9 cellular contexts compared by ENCODE assay signal in genomic region chrX:115894087-115894486, GRCh38.
DNase-seq lines count a peak whose midpoint lies in the region; ATAC-seq and TF ChIP-seq lines count a peak whose summit lies in the region.
"Had no signal": no experiment of that assay in that cellular context is flagged by ENCODE, and none has a peak within 500 bp of the region (broad histone marks: within the 10 kb centered on the region; RNA-seq: fewer than 3 reads in every experiment).

No MANE protein-coding gene starts in this region.

- ATAC-seq in GM21528 (IDR thresholded peaks at IDR 0.05; ENCODE audit: low FRiP score, unreplicated experiment) (peak; percentile 41), gastroesophageal sphincter (peak; percentile 30), gastrocnemius medialis (no peak)
- ATAC-seq: naive thymus-derived CD4-positive, alpha-beta T cell had no signal

- no peaks in the 10 kb centered on the region for H3K27me3 ChIP-seq in gastroesophageal sphincter
- H3K27me3 ChIP-seq in gastrocnemius medialis = no peaks in the 10 kb centered on the region

- H3K9me3 Mint-ChIP-seq in activated CD4-positive, alpha-beta memory T cell treated with anti-CD3 and anti-CD28 coated beads for 36 hours = peaks cover 7% of the 10 kb centered on the region

- H3K27ac ChIP-seq in C4-2B (no peak overlapping the region), gastroesophageal sphincter (no peak overlapping the region), gastrocnemius medialis (no peak overlapping the region), RWPE1 (no peak overlapping the region)

- H3K4me1 ChIP-seq in gastroesophageal sphincter (peaks cover 0 to 8% (median 0%) of the 10 kb centered on the region in 3 donors), gastrocnemius medialis (no peaks in the 10 kb centered on the region)

- TF ChIP-seq CTCF in C4-2B (conservative IDR thresholded peaks at IDR 0.05) = peak; percentile 28
- peak in 1 of 4 experiments; percentile 56 for TF ChIP-seq CTCF in gastroesophageal sphincter (IDR thresholded peaks at IDR 0.05)
- peak in 2 of 5 experiments; percentile 42 to 51 for TF ChIP-seq CTCF in gastrocnemius medialis (IDR thresholded peaks at IDR 0.05 in 4 of 5, conservative IDR thresholded peaks at IDR 0.05 in 1 of 5)
- no peak for TF ChIP-seq CTCF in RWPE1 (conservative IDR thresholded peaks at IDR 0.05; ENCODE audit: low read depth)

- POLR2A ChIA-PET in activated CD4-positive, alpha-beta memory T cell treated with anti-CD3 and anti-CD28 coated beads for 36 hours (lab: Charles Lee) = no interaction called here
- POLR2A ChIA-PET in RWPE1 (lab: Yijun Ruan, JAX; ENCODE audit: low non-redundant PET) = no interaction called here

- H3K9me3 ChIP-seq in gastroesophageal sphincter = peaks cover 0 to 89% (median 0%) of the 10 kb centered on the region in 3 donors
- no peaks in the 10 kb centered on the region for H3K9me3 ChIP-seq in gastrocnemius medialis

- DNase-seq in NCI-H446 treated with DMSO at 0.1 percent for 48 hours (lab: John Stamatoyannopoulos, UW) (peak; percentile 3), gastrocnemius medialis (no peak), RWPE1 (ENCODE audit: low spot score) (no peak)
- no peak for DNase-seq in activated T-cell treated with anti-CD3 and anti-CD28 coated beads, Interleukin-2, amount 50 U/mL, for 1 hour
- no peak for DNase-seq in activated CD4-positive, alpha-beta memory T cell treated with anti-CD3 and anti-CD28 coated beads for 36 hours

- no peaks in the 10 kb centered on the region for H3K36me3 Mint-ChIP-seq in activated CD4-positive, alpha-beta memory T cell treated with anti-CD3 and anti-CD28 coated beads for 36 hours
- H3K36me3 Mint-ChIP-seq: naive thymus-derived CD4-positive, alpha-beta T cell had no signal

- intact Hi-C loops in gastrocnemius medialis (cut with DNase I; ENCODE audit: low total_unique reads) = no loop called here
- intact Hi-C loops in activated CD4-positive, alpha-beta memory T cell treated with anti-CD3 and anti-CD28 coated beads for 36 hours (cut with micrococcal nuclease) = no loop called here

- H3K27ac Mint-ChIP-seq in activated CD4-positive, alpha-beta memory T cell treated with anti-CD3 and anti-CD28 coated beads for 36 hours = no peak overlapping the region
- H3K27ac Mint-ChIP-seq: naive thymus-derived CD4-positive, alpha-beta T cell had no signal

- WGBS in gastroesophageal sphincter (ENCODE audit: low coverage in 1 of 2), 2 donors = no CpG with 5 or more reads among the region's 4 CpGs

- no peaks in the 10 kb centered on the region for H3K27me3 Mint-ChIP-seq in activated CD4-positive, alpha-beta memory T cell treated with anti-CD3 and anti-CD28 coated beads for 36 hours
- H3K27me3 Mint-ChIP-seq: naive thymus-derived CD4-positive, alpha-beta T cell had no signal

- no peak for TF ChIP-seq EP300 in gastroesophageal sphincter (IDR thresholded peaks at IDR 0.05)

- no peak overlapping the region for H3K4me3 Mint-ChIP-seq in activated CD4-positive, alpha-beta memory T cell treated with anti-CD3 and anti-CD28 coated beads for 36 hours

- H3K4me1 Mint-ChIP-seq in activated CD4-positive, alpha-beta memory T cell treated with anti-CD3 and anti-CD28 coated beads for 36 hours (ENCODE audit: low read depth) = no peaks in the 10 kb centered on the region

- H3K36me3 ChIP-seq in gastroesophageal sphincter (peaks cover 0 to 8% of the 10 kb centered on the region in 2 donors), gastrocnemius medialis (no peaks in the 10 kb centered on the region)

- in situ Hi-C loops in gastrocnemius medialis (cut with MboI; ENCODE audit: low sequenced_read_pairs in 4 of 4) = no loop called here

- CTCF ChIA-PET in activated CD4-positive, alpha-beta memory T cell treated with anti-CD3 and anti-CD28 coated beads for 36 hours (lab: Charles Lee) = no interaction called here
- CTCF ChIA-PET in RWPE1 (lab: Yijun Ruan, JAX) = interaction anchor here (0.6 kb wide), 1 partner anchor 14 kb away, joined by 3 read pairs; no protein-coding TSS in a partner anchor

- TF ChIP-seq POLR2A in gastroesophageal sphincter (IDR thresholded peaks at IDR 0.05) = no peak
- TF ChIP-seq POLR2A in gastrocnemius medialis (IDR thresholded peaks at IDR 0.05) = no peak

- H3K4me3 ChIP-seq in gastroesophageal sphincter (no peak overlapping the region), gastrocnemius medialis (no peak overlapping the region)

Comparison
In these comparisons a context has a peak if more than half of its experiments do, and no peak if none do; other contexts are left out.
1. ATAC-seq: peak in GM21528 (single experiment) and gastroesophageal sphincter (single experiment); none in gastrocnemius medialis (0 of 2).